In genomic region chr12:49920241-49920914, GRCh38 we compare ENCODE assay signal across 15 cellular contexts. TPM values are rescaled to one million over a fixed set of nuclear protein-coding genes. Genes with fewer than 3 reads are reported as not detected.
DNase-seq lines count a peak whose midpoint lies in the region; ATAC-seq, FAIRE-seq and TF ChIP-seq lines count a peak whose summit lies in the region.
"Had no signal": no experiment of that assay in that cellular context is flagged by ENCODE, and none has a peak within 500 bp of the region (broad histone marks: within the 10 kb centered on the region; RNA-seq: fewer than 3 reads in every experiment).

No MANE protein-coding gene starts in this region.

- H3K4me3 ChIP-seq in astrocyte (ENCODE audit: insufficient read depth, low read depth, low read length) = no peak overlapping the region
- H3K4me3 ChIP-seq: prostate gland, SK-N-MC, thoracic aorta had no signal

- DNase-seq in ELR (ENCODE audit: low read depth) = peak; percentile 76
- DNase-seq in astrocyte (ENCODE audit: low read depth) = peak; percentile 30
- DNase-seq in islet precursor cell = peak; percentile 47
- no peak for DNase-seq in stimulated activated CD8-positive, alpha-beta memory T cell treated with anti-CD3 and anti-CD28 coated beads, Interleukin-4, amount 100 ng/mL, for 48 hours
- DNase-seq: glutamatergic neuron, NCI-H1417, NCI-H82 had no signal

- TF ChIP-seq CTCF in astrocyte (IDR thresholded peaks at IDR 0.05; ENCODE audit: insufficient read depth, low read depth, low read length) = no peak

- FAIRE-seq in astrocyte (lab: Jason Lieb, UNC) = no peak

- H3K9me3 ChIP-seq in astrocyte (ENCODE audit: insufficient read depth, low read depth, low read length) = no peaks in the 10 kb centered on the region
- H3K9me3 ChIP-seq: prostate gland, thoracic aorta had no signal

- peaks cover 2% of the 10 kb centered on the region for H3K36me3 Mint-ChIP-seq in astrocyte (ENCODE audit: low read depth, unreplicated experiment)

- H3K9ac ChIP-seq in astrocyte (ENCODE audit: low read length) = no peak overlapping the region

- H3K27ac Mint-ChIP-seq in astrocyte (ENCODE audit: unreplicated experiment) = no peak overlapping the region

- H3K4me1 Mint-ChIP-seq in astrocyte (ENCODE audit: low read depth, unreplicated experiment) = peaks cover 11% of the 10 kb centered on the region

- no peak overlapping the region for H3K4me3 Mint-ChIP-seq in astrocyte (ENCODE audit: unreplicated experiment)

- H3K27me3 Mint-ChIP-seq in astrocyte (ENCODE audit: low read depth, unreplicated experiment) = peaks cover 31% of the 10 kb centered on the region

- no peaks in the 10 kb centered on the region for H3K36me3 ChIP-seq in astrocyte (ENCODE audit: insufficient read depth, low read length)
- H3K36me3 ChIP-seq: prostate gland, thoracic aorta had no signal

- H3K9me3 Mint-ChIP-seq in astrocyte (ENCODE audit: unreplicated experiment) = no peaks in the 10 kb centered on the region

- H3K27ac ChIP-seq in astrocyte (ENCODE audit: low read depth, low read length) = no peak overlapping the region
- H3K27ac ChIP-seq: C4-2B, prostate gland, SK-N-MC, thoracic aorta had no signal

- no peaks in the 10 kb centered on the region for H4K20me1 ChIP-seq in astrocyte (ENCODE audit: insufficient read depth, low read length)

- ATAC-seq in HG02763 (IDR thresholded peaks at IDR 0.05; ENCODE audit: unreplicated experiment) (no peak), GM18858 (IDR thresholded peaks at IDR 0.05; ENCODE audit: unreplicated experiment) (no peak)

- peak overlapping the region; percentile 17 for H3K4me2 ChIP-seq in astrocyte (ENCODE audit: low read length)

- no peaks in the 10 kb centered on the region for H3K27me3 ChIP-seq in astrocyte (ENCODE audit: insufficient read depth, low read length)

- no peak overlapping the region for H2AFZ ChIP-seq in astrocyte (ENCODE audit: low read depth, low read length)

- peaks cover 5% of the 10 kb centered on the region for H3K4me1 ChIP-seq in astrocyte (ENCODE audit: insufficient read depth, low read length)
- H3K4me1 ChIP-seq: prostate gland had no signal

- no peaks in the 10 kb centered on the region for H3K79me2 ChIP-seq in astrocyte (ENCODE audit: insufficient read depth, low read length)

RNA-seq across cellular contexts. Expression of gene FAIM2, which starts 16.7 kb away (rescaled TPM):
- 0.10 and 0.18 TPM in 2 replicates for total RNA-seq in astrocyte
- total RNA-seq: lung microvascular endothelial cell had no signal

RNA-seq across cellular contexts. Expression of gene AQP2, which starts 30.2 kb away (rescaled TPM):
- total RNA-seq in astrocyte = not detected in 2 replicates
- total RNA-seq: chondrocyte, lung microvascular endothelial cell had no signal

RNA-seq across cellular contexts. Expression of gene AQP5, which starts 41.3 kb away (rescaled TPM):
- not detected in 2 replicates for total RNA-seq in astrocyte
- total RNA-seq: lung microvascular endothelial cell had no signal

RNA-seq across cellular contexts. Expression of gene AQP6, which starts 52.4 kb away (rescaled TPM):
- total RNA-seq in astrocyte = not detected in 2 replicates
- total RNA-seq: chondrocyte, lung microvascular endothelial cell, thoracic aorta had no signal
